In genomic region chr22:48534395-48534958, GRCh38 we compare ENCODE assay signal across 18 cellular contexts.
"Had no signal": no experiment of that assay in that cellular context is flagged by ENCODE, and none has a peak within 500 bp of the region (broad histone marks: within the 10 kb centered on the region; RNA-seq: fewer than 3 reads in every experiment).

No MANE protein-coding gene starts in this region.

- H3K27ac ChIP-seq: coronary artery, heart left ventricle, left ventricle myocardium inferior, psoas muscle, sigmoid colon, skin epidermis, suprapubic skin, tibial artery had no signal

- H3K9me3 ChIP-seq: heart left ventricle, left ventricle myocardium inferior, psoas muscle, sigmoid colon, suprapubic skin, tibial artery had no signal

- H3K36me3 ChIP-seq: heart left ventricle, left ventricle myocardium inferior, sigmoid colon, suprapubic skin, tibial artery had no signal

- H3K27me3 ChIP-seq: dorsolateral prefrontal cortex, sigmoid colon had no signal

- H3K4me3 ChIP-seq: coronary artery, dorsolateral prefrontal cortex, heart left ventricle, left ventricle myocardium inferior, psoas muscle, sigmoid colon, skin epidermis, suprapubic skin, tibial artery had no signal

- ATAC-seq: heart left ventricle; psoas muscle; stimulated activated naive B cell treated with anti-CD40 and anti-IgM and Interleukin-4, amounts not matched to agents 10 μg/mL and 1 μg/mL and 100 μg/mL, for 72 hours had no signal

- H3K4me1 ChIP-seq: heart left ventricle, left ventricle myocardium inferior, psoas muscle, sigmoid colon, tibial artery had no signal

- DNase-seq: central memory CD4-positive, alpha-beta T cell; dorsolateral prefrontal cortex; effector CD8-positive, alpha-beta T cell; heart left ventricle; hypothalamus; islet precursor cell; left ventricle myocardium inferior; mesendoderm; naive B cell; psoas muscle; sigmoid colon; stimulated activated CD4-positive, alpha-beta T cell treated with anti-CD3 and anti-CD28 coated beads, Interleukin-2, amount 100 ng/mL, for 24 hours; stimulated activated CD4-positive, alpha-beta T cell treated with anti-CD3 and anti-CD28 coated beads, Interleukin-4, amount 100 ng/mL, for 4 hours; stimulated activated naive B cell treated with anti-CD40 and anti-IgM and Interleukin-4, amounts not matched to agents 10 μg/mL and 1 μg/mL and 100 μg/mL, for 72 hours; tibial artery had no signal
